ENCODE assay signal across 1 cellular context in the genomic region with DNA sequence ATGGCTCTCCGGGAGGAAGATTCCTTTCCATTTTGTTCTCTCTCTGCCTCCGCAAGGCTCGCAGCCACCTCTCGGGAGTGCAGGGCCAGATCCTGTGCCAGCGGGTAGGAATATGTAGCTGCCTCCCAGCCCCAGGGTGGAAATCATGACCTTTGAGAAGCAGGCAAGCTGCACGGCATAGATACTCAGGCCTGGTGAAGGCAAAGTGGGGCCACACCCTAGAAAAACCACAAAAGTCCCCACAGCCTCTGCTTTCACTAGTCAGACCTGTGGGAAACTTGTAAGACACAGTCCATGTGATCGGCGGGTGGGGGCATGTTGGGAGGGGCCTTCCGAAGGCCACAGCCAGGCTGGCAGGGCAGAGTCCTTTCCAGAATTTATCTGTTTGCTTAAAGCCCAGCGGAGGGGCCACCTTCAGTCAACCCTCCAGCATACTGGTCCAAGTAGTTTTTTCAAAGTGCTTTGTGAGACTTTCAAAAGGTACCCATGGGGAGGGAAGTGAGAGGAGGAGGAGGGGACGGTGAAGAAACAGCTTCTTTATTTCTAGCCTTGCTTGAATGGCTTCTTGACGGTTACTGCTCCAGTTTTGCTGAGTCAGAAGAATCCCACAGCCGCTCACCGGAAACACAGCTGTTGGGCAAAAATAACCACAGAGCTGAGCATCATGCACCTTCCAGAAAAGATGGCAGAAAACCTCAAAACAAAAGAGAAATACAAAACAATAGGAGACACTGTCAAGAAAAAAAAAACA.
TF ChIP-seq lines count a peak whose summit lies in the region.

A gene (plus strand): TSS at position 52 of the 751 bp plus-strand sequence. CDS start 16,562 bp downstream, outside the sequence.

TF ChIP-seq in K562, 482 proteins besides CTCF, POLR2A, EP300 and RAD21 (continued from another document and continues in another):
- TF ChIP-seq, protein P1, sequence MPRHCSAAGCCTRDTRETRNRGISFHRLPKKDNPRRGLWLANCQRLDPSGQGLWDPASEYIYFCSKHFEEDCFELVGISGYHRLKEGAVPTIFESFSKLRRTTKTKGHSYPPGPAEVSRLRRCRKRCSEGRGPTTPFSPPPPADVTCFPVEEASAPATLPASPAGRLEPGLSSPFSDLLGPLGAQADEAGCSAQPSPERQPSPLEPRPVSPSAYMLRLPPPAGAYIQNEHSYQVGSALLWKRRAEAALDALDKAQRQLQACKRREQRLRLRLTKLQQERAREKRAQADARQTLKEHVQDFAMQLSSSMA (CRISPR knock-in tag; IDR thresholded peaks at IDR 0.05) = no peak
- TF ChIP-seq, protein P2, sequence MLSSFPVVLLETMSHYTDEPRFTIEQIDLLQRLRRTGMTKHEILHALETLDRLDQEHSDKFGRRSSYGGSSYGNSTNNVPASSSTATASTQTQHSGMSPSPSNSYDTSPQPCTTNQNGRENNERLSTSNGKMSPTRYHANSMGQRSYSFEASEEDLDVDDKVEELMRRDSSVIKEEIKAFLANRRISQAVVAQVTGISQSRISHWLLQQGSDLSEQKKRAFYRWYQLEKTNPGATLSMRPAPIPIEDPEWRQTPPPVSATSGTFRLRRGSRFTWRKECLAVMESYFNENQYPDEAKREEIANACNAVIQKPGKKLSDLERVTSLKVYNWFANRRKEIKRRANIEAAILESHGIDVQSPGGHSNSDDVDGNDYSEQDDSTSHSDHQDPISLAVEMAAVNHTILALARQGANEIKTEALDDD (IDR thresholded peaks at IDR 0.05) = peak; percentile 97
- TF ChIP-seq SRSF1 (IDR thresholded peaks at IDR 0.05; ENCODE audit: low read depth, low read length) = no peak
- peak; percentile 47; the same call in 1 of the 2 replicates for TF ChIP-seq TAF7 (tag; IDR thresholded peaks at IDR 0.05)
- 0 out of 2 replicates have a peak, but pooled peaks have one; percentile 0 for TF ChIP-seq ZNF311 (CRISPR knock-in tag; IDR thresholded peaks at IDR 0.05)
- peak; percentile 94 for TF ChIP-seq ZNF589 (CRISPR knock-in tag; IDR thresholded peaks at IDR 0.05; ENCODE audit: low read depth)
- TF ChIP-seq DMBX1 (CRISPR knock-in tag; IDR thresholded peaks at IDR 0.05; ENCODE audit: borderline replicate concordance) = peak; percentile 18
- TF ChIP-seq ZNF121 (CRISPR knock-in tag; conservative IDR thresholded peaks at IDR 0.05) = no peak
- TF ChIP-seq KDM4B (IDR thresholded peaks at IDR 0.05; ENCODE audit: borderline replicate concordance in 2 of 2, low read depth in 1 of 2) = peak in 1 of 2 experiments; percentile 86; a peak in 1 of 4 replicates
- TF ChIP-seq, protein P3, sequence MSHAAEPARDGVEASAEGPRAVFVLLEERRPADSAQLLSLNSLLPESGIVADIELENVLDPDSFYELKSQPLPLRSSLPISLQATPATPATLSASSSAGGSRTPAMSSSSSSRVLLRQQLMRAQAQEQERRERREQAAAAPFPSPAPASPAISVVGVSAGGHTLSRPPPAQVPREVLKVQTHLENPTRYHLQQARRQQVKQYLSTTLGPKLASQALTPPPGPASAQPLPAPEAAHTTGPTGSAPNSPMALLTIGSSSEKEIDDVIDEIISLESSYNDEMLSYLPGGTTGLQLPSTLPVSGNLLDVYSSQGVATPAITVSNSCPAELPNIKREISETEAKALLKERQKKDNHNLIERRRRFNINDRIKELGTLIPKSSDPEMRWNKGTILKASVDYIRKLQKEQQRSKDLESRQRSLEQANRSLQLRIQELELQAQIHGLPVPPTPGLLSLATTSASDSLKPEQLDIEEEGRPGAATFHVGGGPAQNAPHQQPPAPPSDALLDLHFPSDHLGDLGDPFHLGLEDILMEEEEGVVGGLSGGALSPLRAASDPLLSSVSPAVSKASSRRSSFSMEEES (CRISPR knock-in tag; IDR thresholded peaks at IDR 0.05) = no peak
- TF ChIP-seq SREBF1 (IDR thresholded peaks at IDR 0.05; ENCODE audit: borderline replicate concordance, low read depth, low read length) = no peak
- TF ChIP-seq, protein P4, sequence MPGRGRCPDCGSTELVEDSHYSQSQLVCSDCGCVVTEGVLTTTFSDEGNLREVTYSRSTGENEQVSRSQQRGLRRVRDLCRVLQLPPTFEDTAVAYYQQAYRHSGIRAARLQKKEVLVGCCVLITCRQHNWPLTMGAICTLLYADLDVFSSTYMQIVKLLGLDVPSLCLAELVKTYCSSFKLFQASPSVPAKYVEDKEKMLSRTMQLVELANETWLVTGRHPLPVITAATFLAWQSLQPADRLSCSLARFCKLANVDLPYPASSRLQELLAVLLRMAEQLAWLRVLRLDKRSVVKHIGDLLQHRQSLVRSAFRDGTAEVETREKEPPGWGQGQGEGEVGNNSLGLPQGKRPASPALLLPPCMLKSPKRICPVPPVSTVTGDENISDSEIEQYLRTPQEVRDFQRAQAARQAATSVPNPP (IDR thresholded peaks at IDR 0.05; ENCODE audit: borderline replicate concordance, insufficient read depth, insufficient read length) = no peak
- no peak for TF ChIP-seq KHSRP (IDR thresholded peaks at IDR 0.05)
- TF ChIP-seq ZNF239 (CRISPR knock-in tag; IDR thresholded peaks at IDR 0.05) = no peak; the same call in 1 of the 2 replicates
- TF ChIP-seq CBFA2T2 (conservative IDR thresholded peaks at IDR 0.05) = peak; percentile 89
- TF ChIP-seq, protein P5, sequence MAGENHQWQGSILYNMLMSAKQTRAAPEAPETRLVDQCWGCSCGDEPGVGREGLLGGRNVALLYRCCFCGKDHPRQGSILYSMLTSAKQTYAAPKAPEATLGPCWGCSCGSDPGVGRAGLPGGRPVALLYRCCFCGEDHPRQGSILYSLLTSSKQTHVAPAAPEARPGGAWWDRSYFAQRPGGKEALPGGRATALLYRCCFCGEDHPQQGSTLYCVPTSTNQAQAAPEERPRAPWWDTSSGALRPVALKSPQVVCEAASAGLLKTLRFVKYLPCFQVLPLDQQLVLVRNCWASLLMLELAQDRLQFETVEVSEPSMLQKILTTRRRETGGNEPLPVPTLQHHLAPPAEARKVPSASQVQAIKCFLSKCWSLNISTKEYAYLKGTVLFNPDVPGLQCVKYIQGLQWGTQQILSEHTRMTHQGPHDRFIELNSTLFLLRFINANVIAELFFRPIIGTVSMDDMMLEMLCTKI (IDR thresholded peaks at IDR 0.05; ENCODE audit: partially characterized antibody) = no peak
- TF ChIP-seq, protein P6, sequence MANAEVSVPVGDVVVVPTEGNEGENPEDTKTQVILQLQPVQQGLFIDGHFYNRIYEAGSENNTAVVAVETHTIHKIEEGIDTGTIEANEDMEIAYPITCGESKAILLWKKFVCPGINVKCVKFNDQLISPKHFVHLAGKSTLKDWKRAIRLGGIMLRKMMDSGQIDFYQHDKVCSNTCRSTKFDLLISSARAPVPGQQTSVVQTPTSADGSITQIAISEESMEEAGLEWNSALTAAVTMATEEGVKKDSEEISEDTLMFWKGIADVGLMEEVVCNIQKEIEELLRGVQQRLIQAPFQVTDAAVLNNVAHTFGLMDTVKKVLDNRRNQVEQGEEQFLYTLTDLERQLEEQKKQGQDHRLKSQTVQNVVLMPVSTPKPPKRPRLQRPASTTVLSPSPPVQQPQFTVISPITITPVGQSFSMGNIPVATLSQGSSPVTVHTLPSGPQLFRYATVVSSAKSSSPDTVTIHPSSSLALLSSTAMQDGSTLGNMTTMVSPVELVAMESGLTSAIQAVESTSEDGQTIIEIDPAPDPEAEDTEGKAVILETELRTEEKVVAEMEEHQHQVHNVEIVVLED (CRISPR knock-in tag; IDR thresholded peaks at IDR 0.05) = no peak; the same call in 1 of the 2 replicates
- TF ChIP-seq SMAD3 (CRISPR knock-in tag; conservative IDR thresholded peaks at IDR 0.05) = 0 out of 2 replicates have a peak, but pooled peaks have one; percentile 35
- TF ChIP-seq ZNF232 (CRISPR knock-in tag; IDR thresholded peaks at IDR 0.05) = no peak
- TF ChIP-seq L3MBTL2 (IDR thresholded peaks at IDR 0.05) = peak; percentile 78
- no peak for TF ChIP-seq ZNF778 (CRISPR knock-in tag; IDR thresholded peaks at IDR 0.05)
- TF ChIP-seq, protein P7, sequence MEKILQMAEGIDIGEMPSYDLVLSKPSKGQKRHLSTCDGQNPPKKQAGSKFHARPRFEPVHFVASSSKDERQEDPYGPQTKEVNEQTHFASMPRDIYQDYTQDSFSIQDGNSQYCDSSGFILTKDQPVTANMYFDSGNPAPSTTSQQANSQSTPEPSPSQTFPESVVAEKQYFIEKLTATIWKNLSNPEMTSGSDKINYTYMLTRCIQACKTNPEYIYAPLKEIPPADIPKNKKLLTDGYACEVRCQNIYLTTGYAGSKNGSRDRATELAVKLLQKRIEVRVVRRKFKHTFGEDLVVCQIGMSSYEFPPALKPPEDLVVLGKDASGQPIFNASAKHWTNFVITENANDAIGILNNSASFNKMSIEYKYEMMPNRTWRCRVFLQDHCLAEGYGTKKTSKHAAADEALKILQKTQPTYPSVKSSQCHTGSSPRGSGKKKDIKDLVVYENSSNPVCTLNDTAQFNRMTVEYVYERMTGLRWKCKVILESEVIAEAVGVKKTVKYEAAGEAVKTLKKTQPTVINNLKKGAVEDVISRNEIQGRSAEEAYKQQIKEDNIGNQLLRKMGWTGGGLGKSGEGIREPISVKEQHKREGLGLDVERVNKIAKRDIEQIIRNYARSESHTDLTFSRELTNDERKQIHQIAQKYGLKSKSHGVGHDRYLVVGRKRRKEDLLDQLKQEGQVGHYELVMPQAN (IDR thresholded peaks at IDR 0.05; ENCODE audit: borderline replicate concordance) = no peak; the same call in 1 of the 2 replicates
- peak in 1 of 2 experiments; percentile 42; a peak in 1 of 4 replicates for TF ChIP-seq SRF (CRISPR knock-in tag; IDR thresholded peaks at IDR 0.05)
- TF ChIP-seq, protein P8, sequence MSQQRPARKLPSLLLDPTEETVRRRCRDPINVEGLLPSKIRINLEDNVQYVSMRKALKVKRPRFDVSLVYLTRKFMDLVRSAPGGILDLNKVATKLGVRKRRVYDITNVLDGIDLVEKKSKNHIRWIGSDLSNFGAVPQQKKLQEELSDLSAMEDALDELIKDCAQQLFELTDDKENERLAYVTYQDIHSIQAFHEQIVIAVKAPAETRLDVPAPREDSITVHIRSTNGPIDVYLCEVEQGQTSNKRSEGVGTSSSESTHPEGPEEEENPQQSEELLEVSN (IDR thresholded peaks at IDR 0.05; ENCODE audit: borderline replicate concordance in 1 of 2, extremely low read depth in 1 of 2, insufficient read depth in 1 of 2, insufficient read length in 1 of 2, low read depth in 1 of 2, low read length in 1 of 2, poor library complexity in 1 of 2, severe bottlenecking in 1 of 2) = peak in 1 of 2 experiments; percentile 33
- no peak for TF ChIP-seq THRAP3 (IDR thresholded peaks at IDR 0.05; ENCODE audit: borderline replicate concordance)
- TF ChIP-seq XRCC5 (IDR thresholded peaks at IDR 0.05; ENCODE audit: low read depth, low read length) = peak; percentile 55; the same call in 1 of the 2 replicates
- peak; percentile 77; the same call in 1 of the 2 replicates for TF ChIP-seq SMARCC2 (IDR thresholded peaks at IDR 0.05; ENCODE audit: low read depth)
- no peak for TF ChIP-seq GTF2E2 (tag; IDR thresholded peaks at IDR 0.05)
- TF ChIP-seq, protein P9, sequence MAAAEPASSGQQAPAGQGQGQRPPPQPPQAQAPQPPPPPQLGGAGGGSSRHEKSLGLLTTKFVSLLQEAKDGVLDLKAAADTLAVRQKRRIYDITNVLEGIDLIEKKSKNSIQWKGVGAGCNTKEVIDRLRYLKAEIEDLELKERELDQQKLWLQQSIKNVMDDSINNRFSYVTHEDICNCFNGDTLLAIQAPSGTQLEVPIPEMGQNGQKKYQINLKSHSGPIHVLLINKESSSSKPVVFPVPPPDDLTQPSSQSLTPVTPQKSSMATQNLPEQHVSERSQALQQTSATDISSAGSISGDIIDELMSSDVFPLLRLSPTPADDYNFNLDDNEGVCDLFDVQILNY (CRISPR knock-in tag; IDR thresholded peaks at IDR 0.05) = no peak
- peak; percentile 45 to 76; a peak in 3 of 4 replicates for TF ChIP-seq TRIM24 (IDR thresholded peaks at IDR 0.05)
- TF ChIP-seq, protein P10, sequence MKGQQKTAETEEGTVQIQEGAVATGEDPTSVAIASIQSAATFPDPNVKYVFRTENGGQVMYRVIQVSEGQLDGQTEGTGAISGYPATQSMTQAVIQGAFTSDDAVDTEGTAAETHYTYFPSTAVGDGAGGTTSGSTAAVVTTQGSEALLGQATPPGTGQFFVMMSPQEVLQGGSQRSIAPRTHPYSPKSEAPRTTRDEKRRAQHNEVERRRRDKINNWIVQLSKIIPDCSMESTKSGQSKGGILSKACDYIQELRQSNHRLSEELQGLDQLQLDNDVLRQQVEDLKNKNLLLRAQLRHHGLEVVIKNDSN (CRISPR knock-in tag; IDR thresholded peaks at IDR 0.05) = peak; percentile 84
